In the genomic region with DNA sequence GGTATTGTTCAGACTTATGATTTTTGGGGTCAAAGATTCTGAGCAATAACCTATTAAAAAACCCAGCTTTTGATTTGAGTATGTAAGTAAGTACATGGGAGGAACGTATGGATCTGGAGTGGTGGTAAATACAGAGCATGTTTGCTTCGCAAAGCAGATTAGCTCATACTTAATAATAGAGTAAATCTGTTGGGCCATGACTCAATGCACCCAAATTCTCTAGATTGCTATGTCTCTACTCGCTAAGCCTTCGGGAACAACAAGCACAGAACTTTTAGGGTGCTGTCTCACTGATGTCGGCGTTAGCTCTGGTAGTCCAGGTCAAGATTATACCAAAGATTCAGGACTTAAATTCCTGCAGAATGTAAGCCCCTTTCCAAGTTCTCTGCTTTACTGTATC, we compare ENCODE assay signal across 7 cellular contexts. TPM values are rescaled to one million over a fixed set of nuclear protein-coding genes. Genes with fewer than 3 reads are reported as not detected.
DNase-seq lines count a peak whose midpoint lies in the region; ATAC-seq and TF ChIP-seq lines count a peak whose summit lies in the region.

No MANE protein-coding gene starts in this region.

- H3K4me3 ChIP-seq in WI38 (ENCODE audit: low read depth, low read length) = peak overlapping the region; percentile 90

- H3K27ac Mint-ChIP-seq in glutamatergic neuron (ENCODE audit: unreplicated experiment) = peak overlapping the region; percentile 82
- H3K27ac Mint-ChIP-seq in stimulated activated memory B cell treated with anti-CD40 and anti-IgM and Interleukin-4, amounts not matched to agents 10 μg/mL and 1 μg/mL and 100 μg/mL, for 72 hours = peak overlapping the region; percentile 85

- POLR2A ChIA-PET in HEK293T (lab: Yijun Ruan, JAX) = interaction anchor here (1.1 to 1.6 kb wide), 5 partner anchors 9 to 247 kb away, joined by 3 to 4 read pairs (median 3); no protein-coding TSS in a partner anchor

- TF ChIP-seq CTCF in WI38 (IDR thresholded peaks at IDR 0.05; ENCODE audit: low read depth, low read length) (no peak), glutamatergic neuron (IDR thresholded peaks at IDR 0.05; ENCODE audit: partially characterized antibody, unreplicated experiment) (no peak)

- ATAC-seq in stimulated activated memory B cell treated with anti-CD40 and anti-IgM and Interleukin-4, amounts not matched to agents 10 μg/mL and 1 μg/mL and 100 μg/mL, for 72 hours = no peak

- H3K27me3 Mint-ChIP-seq in glutamatergic neuron (ENCODE audit: unreplicated experiment) = peaks cover 3% of the 10 kb centered on the region
- no peaks in the 10 kb centered on the region for H3K27me3 Mint-ChIP-seq in stimulated activated memory B cell treated with anti-CD40 and anti-IgM and Interleukin-4, amounts not matched to agents 10 μg/mL and 1 μg/mL and 100 μg/mL, for 72 hours

- peaks cover 16% of the 10 kb centered on the region for H3K4me1 Mint-ChIP-seq in glutamatergic neuron (ENCODE audit: low read depth, unreplicated experiment)
- H3K4me1 Mint-ChIP-seq in stimulated activated memory B cell treated with anti-CD40 and anti-IgM and Interleukin-4, amounts not matched to agents 10 μg/mL and 1 μg/mL and 100 μg/mL, for 72 hours = peaks cover 11% of the 10 kb centered on the region

- H3K9me3 Mint-ChIP-seq in glutamatergic neuron (ENCODE audit: unreplicated experiment) = peaks cover 10% of the 10 kb centered on the region
- no peaks in the 10 kb centered on the region for H3K9me3 Mint-ChIP-seq in stimulated activated memory B cell treated with anti-CD40 and anti-IgM and Interleukin-4, amounts not matched to agents 10 μg/mL and 1 μg/mL and 100 μg/mL, for 72 hours

- CTCF ChIA-PET in HEK293T (lab: Yijun Ruan, JAX) = no interaction called here

- H3K36me3 Mint-ChIP-seq in glutamatergic neuron (ENCODE audit: unreplicated experiment) = no peaks in the 10 kb centered on the region
- peaks cover 4% of the 10 kb centered on the region for H3K36me3 Mint-ChIP-seq in stimulated activated memory B cell treated with anti-CD40 and anti-IgM and Interleukin-4, amounts not matched to agents 10 μg/mL and 1 μg/mL and 100 μg/mL, for 72 hours

- DNase-seq in HCEC 1CT (peak; percentile 61), glutamatergic neuron (no peak), NOMO-1 treated with dmso at 0.1 percent for 144 hours (lab: John Stamatoyannopoulos, UW; ENCODE audit: unreplicated experiment) (no peak), HEK293T (ENCODE audit: extremely low spot score) (no peak), mucosa of gallbladder (ENCODE audit: low spot score) (no peak)

- H3K4me3 Mint-ChIP-seq in glutamatergic neuron (ENCODE audit: unreplicated experiment) = peak overlapping the region; percentile 98
- H3K4me3 Mint-ChIP-seq in stimulated activated memory B cell treated with anti-CD40 and anti-IgM and Interleukin-4, amounts not matched to agents 10 μg/mL and 1 μg/mL and 100 μg/mL, for 72 hours = no peak overlapping the region

TF ChIP-seq in HEK293T, 16 proteins besides CTCF, POLR2A, EP300 and RAD21:
- TF ChIP-seq, protein P1, sequence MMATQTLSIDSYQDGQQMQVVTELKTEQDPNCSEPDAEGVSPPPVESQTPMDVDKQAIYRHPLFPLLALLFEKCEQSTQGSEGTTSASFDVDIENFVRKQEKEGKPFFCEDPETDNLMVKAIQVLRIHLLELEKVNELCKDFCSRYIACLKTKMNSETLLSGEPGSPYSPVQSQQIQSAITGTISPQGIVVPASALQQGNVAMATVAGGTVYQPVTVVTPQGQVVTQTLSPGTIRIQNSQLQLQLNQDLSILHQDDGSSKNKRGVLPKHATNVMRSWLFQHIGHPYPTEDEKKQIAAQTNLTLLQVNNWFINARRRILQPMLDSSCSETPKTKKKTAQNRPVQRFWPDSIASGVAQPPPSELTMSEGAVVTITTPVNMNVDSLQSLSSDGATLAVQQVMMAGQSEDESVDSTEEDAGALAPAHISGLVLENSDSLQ (IDR thresholded peaks at IDR 0.05) = no peak
- TF ChIP-seq HDGF (IDR thresholded peaks at IDR 0.05; ENCODE audit: borderline replicate concordance) = no peak
- no peak for TF ChIP-seq SUZ12 (IDR thresholded peaks at IDR 0.05)
- no peak for TF ChIP-seq ZNF384 (IDR thresholded peaks at IDR 0.05)
- no peak for TF ChIP-seq BHLHE40 (IDR thresholded peaks at IDR 0.05; ENCODE audit: borderline replicate concordance)
- TF ChIP-seq L3MBTL2 (conservative IDR thresholded peaks at IDR 0.05) = no peak
- no peak for TF ChIP-seq ARNT (IDR thresholded peaks at IDR 0.05)
- no peak for TF ChIP-seq TARDBP (IDR thresholded peaks at IDR 0.05)
- TF ChIP-seq CTBP1 (IDR thresholded peaks at IDR 0.05; ENCODE audit: borderline replicate concordance) = no peak
- no peak for TF ChIP-seq LEF1 (IDR thresholded peaks at IDR 0.05; ENCODE audit: borderline replicate concordance)

RNA-seq across cellular contexts. Expression of a gene that starts 0.8 kb away (rescaled TPM):
- total RNA-seq in glutamatergic neuron (ENCODE audit: unreplicated experiment) = 27.2 TPM
- 24.0 TPM for total RNA-seq in mucosa of gallbladder
